ENCODE assay signal across 1 cellular context in genomic region chr4:77310931-77311330, GRCh38.
TF ChIP-seq lines count a peak whose summit lies in the region.

No MANE protein-coding gene starts in this region.

TF ChIP-seq in GM23338, 12 proteins besides CTCF, POLR2A, EP300 and RAD21 (continued from another document):
- TF ChIP-seq ZNF462 (CRISPR knock-in tag; IDR thresholded peaks at IDR 0.05) (no peak), JUNB (IDR thresholded peaks at IDR 0.05; ENCODE audit: unreplicated experiment) (no peak), ETS1 (IDR thresholded peaks at IDR 0.05) (no peak)
